ENCODE assay signal across 19 cellular contexts in genomic region chr17:81366648-81367047, GRCh38. TPM values are rescaled to one million over a fixed set of nuclear protein-coding genes. Genes with fewer than 3 reads are reported as not detected.
DNase-seq lines count a peak whose midpoint lies in the region; ATAC-seq and TF ChIP-seq lines count a peak whose summit lies in the region.
"Had no signal": no experiment of that assay in that cellular context is flagged by ENCODE, and none has a peak within 500 bp of the region (broad histone marks: within the 10 kb centered on the region; RNA-seq: fewer than 3 reads in every experiment).

No MANE protein-coding gene starts in this region.

- no peaks in the 10 kb centered on the region for H3K79me2 ChIP-seq in PC-9 (ENCODE audit: low read depth)

- H3K4me3 Mint-ChIP-seq in endodermal cell (no peak overlapping the region), Caco-2 (ENCODE audit: unreplicated experiment) (no peak overlapping the region)

- no peaks in the 10 kb centered on the region for H4K20me1 ChIP-seq in PC-9 (ENCODE audit: insufficient read depth)

- BruUV-seq in PC-9 (replicated peaks; lab: Mats Ljungman, UMichigan), result no TSS peak
- BruUV-seq in Caco-2 (replicated peaks; lab: Mats Ljungman, UMichigan), result no TSS peak

- POLR2A ChIA-PET in PC-9 (lab: Charles Lee; ENCODE audit: unreplicated experiment), result no interaction called here
- POLR2A ChIA-PET in Caco-2 (lab: Charles Lee), result interaction anchor here (0.6 kb wide), 1 partner anchor 494 kb away, joined by 3 read pairs; the partner anchor contains the start of gene P4HB

- H3K9me3 ChIP-seq in PC-9 (ENCODE audit: insufficient read depth, low read depth), result no peaks in the 10 kb centered on the region
- no peaks in the 10 kb centered on the region for H3K9me3 ChIP-seq in endodermal cell (ENCODE audit: control insufficient read depth, low read length)
- no peaks in the 10 kb centered on the region for H3K9me3 ChIP-seq in stomach
- no peaks in the 10 kb centered on the region for H3K9me3 ChIP-seq in Caco-2
- H3K9me3 ChIP-seq: A549, SJSA1 had no signal

- WGBS in endodermal cell (ENCODE audit: insufficient coverage in 1 of 2, insufficient read length in 1 of 2), 2 experiments, result 88 to 93% methylated on average over 11 of the region's 11 CpGs
- 84 to 98% (median 90%) methylated on average over 11 of the region's 11 CpGs for WGBS in stomach, 5 donors

- H3K4me3 ChIP-seq in PC-9 (no peak overlapping the region), endodermal cell (ENCODE audit: low read length) (no peak overlapping the region), stomach (no peak overlapping the region), Caco-2 (ENCODE audit: low read depth, low read length) (no peak overlapping the region)
- H3K4me3 ChIP-seq: A549, GM12878, SJSA1 had no signal

- peaks cover 32% of the 10 kb centered on the region for H3K27me3 Mint-ChIP-seq in endodermal cell (ENCODE audit: insufficient read depth)
- no peaks in the 10 kb centered on the region for H3K27me3 Mint-ChIP-seq in Caco-2 (ENCODE audit: insufficient read depth, unreplicated experiment)

- H3K4me1 ChIP-seq in PC-9 (replicated peaks; ENCODE audit: insufficient read depth) (peaks cover 24% of the 10 kb centered on the region), endodermal cell (ENCODE audit: control insufficient read depth, insufficient read depth, low read length) (peaks cover 4% of the 10 kb centered on the region), stomach (peaks cover 25 to 32% (median 28%) of the 10 kb centered on the region in 4 donors), Caco-2 (peaks cover 11% of the 10 kb centered on the region)

- H3K4me1 Mint-ChIP-seq in endodermal cell, result peaks cover 7% of the 10 kb centered on the region
- peaks cover 13% of the 10 kb centered on the region for H3K4me1 Mint-ChIP-seq in Caco-2 (ENCODE audit: low read depth, unreplicated experiment)

- H3K36me3 Mint-ChIP-seq in endodermal cell (ENCODE audit: low read depth) (no peaks in the 10 kb centered on the region), Caco-2 (ENCODE audit: insufficient read depth, unreplicated experiment) (no peaks in the 10 kb centered on the region)
- H3K36me3 Mint-ChIP-seq: CD4-positive, alpha-beta memory T cell had no signal

- H3K27me3 ChIP-seq in PC-9 (ENCODE audit: insufficient read depth, low read depth) (no peaks in the 10 kb centered on the region), endodermal cell (ENCODE audit: control insufficient read depth, insufficient read depth, low read length, poor library complexity, severe bottlenecking) (peaks cover 18% of the 10 kb centered on the region), stomach (peaks cover 0 to 31% (median 0%) of the 10 kb centered on the region in 3 donors), Caco-2 (replicated peaks; ENCODE audit: control insufficient read depth, insufficient read depth, low read length) (no peaks in the 10 kb centered on the region)

- H3K27ac ChIP-seq in C4-2B (peak overlapping the region; percentile 94), PC-9 (no peak overlapping the region), endodermal cell (ENCODE audit: low read depth, low read length) (no peak overlapping the region), stomach (peak overlapping the region in 3 of 5 donors; percentile 92 to 98 (median 96))
- H3K27ac ChIP-seq: SJSA1 had no signal

- H3F3A ChIP-seq in PC-9 (ENCODE audit: insufficient read depth, low read depth), result peaks cover 18% of the 10 kb centered on the region; the same call in 1 of the 2 replicates

- ATAC-seq in GM18519 (IDR thresholded peaks at IDR 0.05; ENCODE audit: low FRiP score, unreplicated experiment), result no peak

- peak overlapping the region; percentile 99 for H3K4me2 ChIP-seq in PC-9
- H3K4me2 ChIP-seq: A549 had no signal

- DNase-seq in PC-9, result no peak
- peak; percentile 48 for DNase-seq in endodermal cell
- DNase-seq in stomach, result no peak
- no peak for DNase-seq in HuH-7.5 (ENCODE audit: low spot score)
- no peak for DNase-seq in posterior cingulate gyrus
- DNase-seq in Caco-2, result no peak
- DNase-seq: CD4-positive, alpha-beta memory T cell; H7; KG1; NCI-H1694 treated with DMSO at 0.1 percent for 48 hours; NCI-H2081 treated with DMSO at 0.1 percent for 48 hours; NCI-H446 treated with DMSO at 0.1 percent for 48 hours; NCI-H526 treated with DMSO at 0.1 percent for 48 hours had no signal

- intact Hi-C loops in PC-9 (cut with micrococcal nuclease; ENCODE audit: unreplicated experiment) (no loop called here), stomach (cut with DNase I; ENCODE audit: low total_unique reads) (no loop called here), posterior cingulate gyrus (cut with DNase I) (no loop called here), Caco-2 (cut with micrococcal nuclease; ENCODE audit: unreplicated experiment) (no loop called here)

- H2AFZ ChIP-seq in PC-9, result no peak overlapping the region

- no peaks in the 10 kb centered on the region for H3K36me3 ChIP-seq in PC-9 (ENCODE audit: low read depth)
- H3K36me3 ChIP-seq in endodermal cell (ENCODE audit: control insufficient read depth, insufficient read depth, low read length), result no peaks in the 10 kb centered on the region
- H3K36me3 ChIP-seq in stomach, result no peaks in the 10 kb centered on the region
- H3K36me3 ChIP-seq in Caco-2 (ENCODE audit: control insufficient read depth, insufficient read depth, low read length), result no peaks in the 10 kb centered on the region
- H3K36me3 ChIP-seq: SJSA1 had no signal

- H3K9ac ChIP-seq in endodermal cell (ENCODE audit: extremely low read depth, low read length, poor library complexity, severe bottlenecking), result no peak overlapping the region

- no peak overlapping the region for H3K27ac Mint-ChIP-seq in endodermal cell
- H3K27ac Mint-ChIP-seq in Caco-2 (ENCODE audit: unreplicated experiment), result no peak overlapping the region
- H3K27ac Mint-ChIP-seq: B cell had no signal

- H3K9me3 Mint-ChIP-seq in endodermal cell (no peaks in the 10 kb centered on the region), Caco-2 (ENCODE audit: unreplicated experiment) (no peaks in the 10 kb centered on the region)
- H3K9me3 Mint-ChIP-seq: CD4-positive, alpha-beta memory T cell had no signal

- CTCF ChIA-PET in PC-9 (lab: Charles Lee) (no interaction called here), Caco-2 (lab: Charles Lee) (no interaction called here)

- no peak for TF ChIP-seq CTCF in C4-2B (conservative IDR thresholded peaks at IDR 0.05)
- TF ChIP-seq CTCF in PC-9 (conservative IDR thresholded peaks at IDR 0.05), result no peak
- no peak for TF ChIP-seq CTCF in endodermal cell (conservative IDR thresholded peaks at IDR 0.05)
- TF ChIP-seq CTCF in stomach (IDR thresholded peaks at IDR 0.05), result no peak
- TF ChIP-seq CTCF in Caco-2 (IDR thresholded peaks at IDR 0.05; ENCODE audit: insufficient read depth in 1 of 2, low read depth in 1 of 2, low read length in 1 of 2, severe bottlenecking in 1 of 2, unreplicated experiment in 1 of 2), result no peak

- no peak for TF ChIP-seq POLR2A in stomach (IDR thresholded peaks at IDR 0.05)

- no peaks in the 10 kb centered on the region for H3K9me2 ChIP-seq in PC-9 (ENCODE audit: insufficient read depth)

- no peak for TF ChIP-seq EP300 in stomach (IDR thresholded peaks at IDR 0.05)

RNA-seq across cellular contexts. Expression of gene BAHCC1, which starts 28.6 kb away (rescaled TPM):
- 33.7 and 35.4 TPM in 2 replicates for total RNA-seq in PC-9 (2021)
- 10 to 100 TPM; 63.9 to 78.1 TPM for total RNA-seq in endodermal cell
- polyA plus RNA-seq in endodermal cell (2013, experiment 1 of 2), result 40.3 TPM
- 37.2 TPM for polyA plus RNA-seq in endodermal cell (2013, experiment 2 of 2)
- total RNA-seq in stomach, result 10 to 100 TPM in 4 of 5 donors, 1 to 10 TPM in 1; 8.6 to 56.2 (median 15.2) TPM
- 1 to 10 TPM; 4.9 to 6.6 (median 5.1) TPM for polyA plus RNA-seq in stomach
- total RNA-seq in Caco-2 (2022), result 10.2 and 15.5 TPM in 2 replicates
- total RNA-seq: CD4-positive, alpha-beta memory T cell had no signal
- polyA plus RNA-seq: CD4-positive, alpha-beta memory T cell had no signal

Comparison
In these comparisons a context has a peak if more than half of its experiments do, and no peak if none do; other contexts are left out.
1. H3K27ac ChIP-seq: peak in C4-2B (single experiment) and stomach (3 of 5); none in PC-9 (single experiment) and endodermal cell (single experiment).